In genomic region chr3:47523310-47524073, GRCh38 we compare ENCODE assay signal across 18 cellular contexts. TPM values are rescaled to one million over a fixed set of nuclear protein-coding genes. Genes with fewer than 3 reads are reported as not detected.
DNase-seq lines count a peak whose midpoint lies in the region; ATAC-seq, FAIRE-seq and TF ChIP-seq lines count a peak whose summit lies in the region.
"Had no signal": no experiment of that assay in that cellular context is flagged by ENCODE, and none has a peak within 500 bp of the region (broad histone marks: within the 10 kb centered on the region; RNA-seq: fewer than 3 reads in every experiment).

No MANE protein-coding gene starts in this region.

- H3K27ac ChIP-seq in BLaER1 treated with 17β-estradiol and CSF1 and Interleukin-3, amounts not matched to agents 10 nM and 100 nM = peak overlapping the region in 5 of 11 experiments; percentile 62 to 76 (median 67); a peak in 3 of 22 replicates
- H3K27ac ChIP-seq in KMS-11 (no peak overlapping the region), esophagus muscularis mucosa (replicated peaks in 1 of 4) (no peak overlapping the region), right atrium auricular region (no peak overlapping the region)

- peak overlapping the region; percentile 87; the same call in 1 of the 2 replicates for H2AFZ ChIP-seq in KMS-11 (ENCODE audit: low read depth)

- no peak for TF ChIP-seq POLR2A in esophagus muscularis mucosa (IDR thresholded peaks at IDR 0.05; ENCODE audit: low read depth)

- DNase-seq in bronchial epithelial cell (ENCODE audit: low read depth) (peak; percentile 9), myocyte (ENCODE audit: low read depth) (peak; percentile 4), ecto neural progenitor cell (ENCODE audit: low spot score) (no peak), esophagus muscularis mucosa (ENCODE audit: extremely low spot score) (no peak), right atrium auricular region (ENCODE audit: low spot score) (no peak)
- DNase-seq: GOT3, HFFc6, NCI-H1436, NCI-H2029, NCI-H2171 treated with DMSO at 0.1 percent for 48 hours, NCI-H446 treated with DMSO at 0.1 percent for 48 hours, NCI-H774 had no signal

- FAIRE-seq in bronchial epithelial cell (lab: Jason Lieb, UNC) = no peak
- FAIRE-seq: A204.1, GM12892 had no signal

- H4K20me1 ChIP-seq in BLaER1 treated with 17β-estradiol and CSF1 and Interleukin-3, amounts not matched to agents 10 nM and 100 nM = no peaks in the 10 kb centered on the region
- no peaks in the 10 kb centered on the region for H4K20me1 ChIP-seq in KMS-11 (ENCODE audit: insufficient read depth)

- 75% methylated on average over 4 of the region's 4 CpGs for WGBS in esophagus muscularis mucosa

- no peak for TF ChIP-seq CTCF in KMS-11 (conservative IDR thresholded peaks at IDR 0.05; ENCODE audit: low read depth, low read length)
- no peak for TF ChIP-seq CTCF in bronchial epithelial cell (IDR thresholded peaks at IDR 0.05; ENCODE audit: insufficient read depth, low read length, severe bottlenecking)
- TF ChIP-seq CTCF in esophagus muscularis mucosa (IDR thresholded peaks at IDR 0.05) = no peak
- TF ChIP-seq CTCF in right atrium auricular region (IDR thresholded peaks at IDR 0.05) = no peak

- intact Hi-C loops in esophagus muscularis mucosa (cut with DNase I) = loop anchor here (10.0 kb wide), 1 partner anchor 141 kb away; no protein-coding TSS in a partner anchor

- no peaks in the 10 kb centered on the region for H3K27me3 ChIP-seq in BLaER1 treated with 17β-estradiol and CSF1 and Interleukin-3, amounts not matched to agents 10 nM and 100 nM
- H3K27me3 ChIP-seq in KMS-11 (ENCODE audit: insufficient read depth, low read depth) (no peaks in the 10 kb centered on the region), bronchial epithelial cell (ENCODE audit: control insufficient read depth, insufficient read depth, low read length) (no peaks in the 10 kb centered on the region), esophagus muscularis mucosa (no peaks in the 10 kb centered on the region), right atrium auricular region (no peaks in the 10 kb centered on the region)

- no peak for ATAC-seq in HG03196 (IDR thresholded peaks at IDR 0.05; ENCODE audit: unreplicated experiment)

- peaks cover 0 to 14% (median 11%) of the 10 kb centered on the region in 11 experiments; a peak in 13 of 22 replicates for H3K9me3 ChIP-seq in BLaER1 treated with 17β-estradiol and CSF1 and Interleukin-3, amounts not matched to agents 10 nM and 100 nM (replicated peaks in 1 of 11)
- H3K9me3 ChIP-seq in esophagus muscularis mucosa (no peaks in the 10 kb centered on the region), right atrium auricular region (no peaks in the 10 kb centered on the region)

- no peaks in the 10 kb centered on the region for H3K36me3 ChIP-seq in BLaER1 treated with 17β-estradiol and CSF1 and Interleukin-3, amounts not matched to agents 10 nM and 100 nM
- H3K36me3 ChIP-seq in KMS-11 (ENCODE audit: insufficient read depth) (no peaks in the 10 kb centered on the region), bronchial epithelial cell (ENCODE audit: control insufficient read depth, insufficient read depth, low read length) (no peaks in the 10 kb centered on the region), esophagus muscularis mucosa (no peaks in the 10 kb centered on the region), right atrium auricular region (no peaks in the 10 kb centered on the region)

- H3K4me3 ChIP-seq in BLaER1 treated with 17β-estradiol and CSF1 and Interleukin-3, amounts not matched to agents 10 nM and 100 nM = no peak overlapping the region
- no peak overlapping the region for H3K4me3 ChIP-seq in KMS-11 (IDR thresholded peaks at IDR 0.05; ENCODE audit: insufficient read depth, low read depth, low read length)
- H3K4me3 ChIP-seq in bronchial epithelial cell (ENCODE audit: low read depth, low read length) = no peak overlapping the region
- H3K4me3 ChIP-seq in esophagus muscularis mucosa = no peak overlapping the region
- no peak overlapping the region for H3K4me3 ChIP-seq in right atrium auricular region

- H3K4me1 ChIP-seq in BLaER1 treated with 17β-estradiol and CSF1 and Interleukin-3, amounts not matched to agents 10 nM and 100 nM = peaks cover 15 to 35% (median 23%) of the 10 kb centered on the region in 10 experiments
- peaks cover 7% of the 10 kb centered on the region for H3K4me1 ChIP-seq in KMS-11 (ENCODE audit: low read depth, poor library complexity, severe bottlenecking)
- H3K4me1 ChIP-seq in esophagus muscularis mucosa = peaks cover 3 to 10% (median 6%) of the 10 kb centered on the region in 4 donors
- H3K4me1 ChIP-seq in right atrium auricular region = no peaks in the 10 kb centered on the region

- no peak overlapping the region for H3K9ac ChIP-seq in BLaER1 treated with 17β-estradiol and CSF1 and Interleukin-3, amounts not matched to agents 10 nM and 100 nM
- no peak overlapping the region for H3K9ac ChIP-seq in KMS-11

- no peaks in the 10 kb centered on the region for H3K79me2 ChIP-seq in KMS-11 (ENCODE audit: insufficient read depth, low read depth)

- peak overlapping the region in 9 of 11 experiments; percentile 8 to 78 (median 64); a peak in 15 of 22 replicates for H3K4me2 ChIP-seq in BLaER1 treated with 17β-estradiol and CSF1 and Interleukin-3, amounts not matched to agents 10 nM and 100 nM
- H3K4me2 ChIP-seq in KMS-11 = no peak overlapping the region

- no peak for TF ChIP-seq EP300 in esophagus muscularis mucosa (IDR thresholded peaks at IDR 0.05)

RNA-seq across cellular contexts. Expression of gene ELP6, which starts 10.0 kb away (rescaled TPM):
- total RNA-seq in bronchial epithelial cell = 23.0 and 27.4 TPM in 2 replicates
- 20.7 and 26.7 TPM in 2 replicates for total RNA-seq in myocyte
- polyA plus RNA-seq in myocyte (2012) = 45.0 TPM
- total RNA-seq in esophagus muscularis mucosa = 10 to 100 TPM; 19.0 to 20.8 (median 19.2) TPM
- 10 to 100 TPM; 14.9 to 16.7 TPM for total RNA-seq in right atrium auricular region

RNA-seq across cellular contexts. Expression of gene SCAP, which starts 47.8 kb away (rescaled TPM):
- total RNA-seq in bronchial epithelial cell (55.0 and 78.6 TPM in 2 replicates), myocyte (77.3 and 98.8 TPM in 2 replicates), esophagus muscularis mucosa (100 to 1,000 TPM in 1 of 4 donors, 10 to 100 TPM in 3; 67.6 to 104 (median 79.9) TPM), right atrium auricular region (10 to 100 TPM; 46.5 to 57.3 TPM)
- 59.8 TPM for polyA plus RNA-seq in myocyte (2012)

RNA-seq across cellular contexts. Expression of gene CSPG5, which starts 55.2 kb away (rescaled TPM):
- total RNA-seq in bronchial epithelial cell (0.26 and 0.90 TPM in 2 replicates), myocyte (0.45 and 1.0 TPM in 2 replicates), esophagus muscularis mucosa (1 to 10 TPM in 1 of 4 donors, under 1 TPM in 2, not detected in 1; 0.66 to 1.2 (median 0.75) TPM), right atrium auricular region (1 to 10 TPM in 1 of 2 donors, not detected in 1; 2.6 TPM)
- polyA plus RNA-seq in myocyte (2012) = 0.61 TPM
- polyA plus RNA-seq: CD14-positive monocyte had no signal

Comparison
In these comparisons a context has a peak if more than half of its experiments do, and no peak if none do; other contexts are left out.
1. DNase-seq: peak in bronchial epithelial cell (single experiment) and myocyte (single experiment); none in ecto neural progenitor cell (single experiment), esophagus muscularis mucosa (single experiment) and right atrium auricular region (single experiment).